In the genomic region with DNA sequence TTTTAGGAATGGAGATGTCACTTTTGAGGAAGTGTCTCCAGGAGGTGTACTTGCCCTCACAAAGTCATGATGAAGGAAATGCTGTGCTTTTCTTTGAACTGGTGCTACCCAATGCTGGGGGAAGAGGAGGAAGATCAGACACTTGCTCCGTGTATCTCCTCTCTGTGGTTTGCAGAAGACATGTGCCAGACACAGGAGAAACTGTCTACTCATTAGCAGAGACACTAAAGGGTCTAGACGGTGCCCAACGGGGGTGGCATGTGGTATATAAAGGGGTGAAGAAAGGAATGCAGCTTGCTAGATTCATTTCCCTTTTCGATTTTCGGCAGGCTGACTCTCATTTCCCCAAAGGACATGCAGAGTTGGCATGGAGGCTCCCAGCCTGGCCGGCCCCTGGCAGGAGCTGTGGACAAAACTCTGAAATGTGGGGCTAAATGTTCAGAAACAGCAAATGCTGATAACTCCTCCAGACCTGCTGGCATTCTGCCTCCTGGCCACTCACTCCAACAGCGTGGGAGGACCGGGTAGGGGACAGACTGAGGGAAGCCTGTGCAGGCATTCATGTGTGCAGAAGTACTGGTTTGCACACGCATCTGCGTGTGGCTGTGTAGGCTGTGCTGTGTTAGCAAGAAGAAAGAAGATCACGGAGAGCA, we compare ENCODE assay signal across 8 cellular contexts. TPM values are rescaled to one million over a fixed set of nuclear protein-coding genes. Genes with fewer than 3 reads are reported as not detected.
A peak's percentile ranks its signal among the peaks of the same experiment; 100 is the strongest.
DNase-seq lines count a peak whose midpoint lies in the region; ATAC-seq lines count a peak whose summit lies in the region.

No MANE protein-coding gene starts in this region.

- ATAC-seq in GM19395 (IDR thresholded peaks at IDR 0.05; ENCODE audit: unreplicated experiment) = peak; percentile 77
- no peak for ATAC-seq in activated naive CD4-positive, alpha-beta T cell treated with anti-CD3 and anti-CD28 coated beads, Interleukin-2, amount 50 U/mL, for 72 hours

- no peak overlapping the region for H3K27ac Mint-ChIP-seq in activated naive CD4-positive, alpha-beta T cell treated with anti-CD3 and anti-CD28 coated beads, Interleukin-2, amount 50 U/mL, for 72 hours

- no peaks in the 10 kb centered on the region for H3K36me3 Mint-ChIP-seq in activated naive CD4-positive, alpha-beta T cell treated with anti-CD3 and anti-CD28 coated beads, Interleukin-2, amount 50 U/mL, for 72 hours

- H3K9me3 Mint-ChIP-seq in activated naive CD4-positive, alpha-beta T cell treated with anti-CD3 and anti-CD28 coated beads, Interleukin-2, amount 50 U/mL, for 72 hours = no peaks in the 10 kb centered on the region

- peak overlapping the region; percentile 85 for H3K27ac ChIP-seq in cingulate gyrus (ENCODE audit: low read depth, low read length)

- peak; percentile 54 for DNase-seq in HK-2 (ENCODE audit: unreplicated experiment)
- peak; percentile 59 for DNase-seq in occipital lobe (lab: John Stamatoyannopoulos, UW)
- DNase-seq in NCI-H2081 treated with DMSO at 0.1 percent for 48 hours (lab: John Stamatoyannopoulos, UW) = no peak
- no peak for DNase-seq in activated T-cell treated with anti-CD3 and anti-CD28 coated beads for 4 hours
- DNase-seq in activated naive CD4-positive, alpha-beta T cell treated with anti-CD3 and anti-CD28 coated beads, Interleukin-2, amount 50 U/mL, for 72 hours (ENCODE audit: low spot score in 2 of 2) = no peak
- no peak for DNase-seq in activated CD4-positive, alpha-beta T cell treated with anti-CD3 and anti-CD28 coated beads for 4 hours

RNA-seq across cellular contexts. Expression of gene QKI, which starts 59.6 kb away (rescaled TPM):
- 305 TPM for total RNA-seq in occipital lobe
- total RNA-seq in activated naive CD4-positive, alpha-beta T cell treated with anti-CD3 and anti-CD28 coated beads, Interleukin-2, amount 50 U/mL, for 72 hours = 10 to 100 TPM; 54.7 to 61.8 TPM

Comparison
In these comparisons a context has a peak if more than half of its experiments do, and no peak if none do; other contexts are left out.
1. DNase-seq: peak in HK-2 (single experiment) and occipital lobe (single experiment); none in NCI-H2081 treated with DMSO at 0.1 percent for 48 hours (single experiment), activated T-cell treated with anti-CD3 and anti-CD28 coated beads for 4 hours (single experiment), activated naive CD4-positive, alpha-beta T cell treated with anti-CD3 and anti-CD28 coated beads, Interleukin-2, amount 50 U/mL, for 72 hours (0 of 2) and activated CD4-positive, alpha-beta T cell treated with anti-CD3 and anti-CD28 coated beads for 4 hours (0 of 2).